ENCODE assay signal across 17 cellular contexts in the genomic region with DNA sequence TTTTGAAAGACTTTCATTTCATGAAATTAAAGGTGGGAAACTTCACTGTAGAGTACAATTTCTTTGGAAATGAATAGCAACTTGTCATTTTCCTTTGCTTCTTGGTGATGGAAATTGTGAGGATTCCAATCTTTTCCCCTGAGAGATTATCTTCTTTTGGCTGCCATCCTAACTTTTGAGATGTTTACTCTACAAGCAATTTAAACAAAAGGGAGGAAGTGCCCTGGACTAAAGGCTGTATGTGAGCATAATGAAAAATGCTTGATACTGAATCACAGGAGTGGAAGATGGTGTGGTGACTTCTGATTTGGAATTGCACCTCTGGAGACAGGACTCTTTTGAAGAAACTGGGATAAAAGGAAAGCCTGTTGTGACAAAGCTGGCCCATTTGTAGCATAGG. TPM values are rescaled to one million over a fixed set of nuclear protein-coding genes. Genes with fewer than 3 reads are reported as not detected.
DNase-seq lines count a peak whose midpoint lies in the region; ATAC-seq, FAIRE-seq and TF ChIP-seq lines count a peak whose summit lies in the region.
"Had no signal": no experiment of that assay in that cellular context is flagged by ENCODE, and none has a peak within 500 bp of the region (broad histone marks: within the 10 kb centered on the region; RNA-seq: fewer than 3 reads in every experiment).

No MANE protein-coding gene starts in this region.

- intact Hi-C loops in HepG2 (cut with micrococcal nuclease; ENCODE audit: unreplicated experiment) (no loop called here), right lobe of liver (cut with DNase I) (no loop called here)

- no peaks in the 10 kb centered on the region for H3K36me3 ChIP-seq in HepG2 (replicated peaks in 1 of 2; ENCODE audit: control insufficient read depth in 1 of 2, insufficient read depth in 2 of 2, low read length in 2 of 2)
- H3K36me3 ChIP-seq in right lobe of liver = no peaks in the 10 kb centered on the region
- H3K36me3 ChIP-seq in RWPE2 (ENCODE audit: low read depth) = no peaks in the 10 kb centered on the region
- H3K36me3 ChIP-seq: SJSA1, uterus had no signal

- H3K79me2 ChIP-seq in HepG2 (ENCODE audit: insufficient read depth, low read length) = no peaks in the 10 kb centered on the region

- H3K27ac ChIP-seq in HepG2 (ENCODE audit: extremely low read length, insufficient read depth, low read length) (no peak overlapping the region), right lobe of liver (no peak overlapping the region), RWPE2 (ENCODE audit: poor library complexity, severe bottlenecking) (peak overlapping the region; percentile 9)
- H3K27ac ChIP-seq: SJSA1, uterus had no signal

- no peak overlapping the region for H3K9ac ChIP-seq in HepG2 (ENCODE audit: insufficient read depth, low read depth, low read length)

- no TSS peak for BruUV-seq in HepG2 (replicated peaks; lab: Mats Ljungman, UMichigan)

- H3K9me3 ChIP-seq in HepG2 (ENCODE audit: low read length) (no peaks in the 10 kb centered on the region), right lobe of liver (no peaks in the 10 kb centered on the region), RWPE2 (ENCODE audit: severe bottlenecking) (no peaks in the 10 kb centered on the region)
- H3K9me3 ChIP-seq: SJSA1, uterus had no signal

- H4K20me1 ChIP-seq in HepG2 (ENCODE audit: insufficient read depth, low read length) = no peaks in the 10 kb centered on the region

- ATAC-seq in HepG2 (no peak), right lobe of liver (no peak), RWPE2 (ENCODE audit: low read depth) (peak; percentile 39; the same call in 1 of the 3 replicates), GM18873 (IDR thresholded peaks at IDR 0.05; ENCODE audit: low FRiP score, unreplicated experiment) (no peak)
- ATAC-seq: stimulated activated naive CD8-positive, alpha-beta T cell treated with anti-CD3 and anti-CD28 coated beads, Interleukin-15, amount 100 ng/mL, for 72 hours had no signal

- POLR2A ChIA-PET in HepG2 (lab: Yijun Ruan, JAX) = interaction anchor here (9.1 kb wide), 1 partner anchor 44 kb away, joined by 104 read pairs; the partner anchor contains the start of gene JAG1

- peak; percentile 46 for DNase-seq in HepG2 (ENCODE audit: low spot score)
- no peak for DNase-seq in right lobe of liver
- DNase-seq in RWPE2 (ENCODE audit: low spot score) = no peak
- peak; percentile 43 for DNase-seq in fibroblast of peridontal ligament (ENCODE audit: extremely low read depth)
- no peak for DNase-seq in NCI-H526 treated with DMSO at 0.1 percent for 48 hours (lab: John Stamatoyannopoulos, UW)
- no peak for DNase-seq in T-helper 2 cell
- DNase-seq in NK-92 treated with Interleukin-12 subunit alpha and Interleukin-12 subunit beta, amount 100 ng/mL, for 24 hours (lab: John Stamatoyannopoulos, UW) = no peak
- DNase-seq: activated CD4-positive, alpha-beta T cell treated with anti-CD3 and anti-CD28 coated beads, Interleukin-2, amount 50 U/mL, for 4 hours; activated naive CD8-positive, alpha-beta T cell treated with anti-CD3 and anti-CD28 coated beads for 36 hours; activated T-cell treated with anti-CD3 and anti-CD28 coated beads, Interleukin-2, amount 50 U/mL, for 48 hours; cerebellar nuclear complex; H7; posterior cingulate gyrus; stimulated activated naive CD8-positive, alpha-beta T cell treated with anti-CD3 and anti-CD28 coated beads, Interleukin-15, amount 100 ng/mL, for 72 hours; uterus had no signal

- CTCF ChIA-PET in HepG2 (lab: Yijun Ruan, JAX; ENCODE audit: low intra/inter-chr PET ratio, low total read pairs) = no interaction called here

- TF ChIP-seq POLR2A in HepG2 (IDR thresholded peaks at IDR 0.05; ENCODE audit: insufficient read depth in 1 of 2, low read depth in 2 of 2, low read length in 2 of 2) = no peak
- no peak for TF ChIP-seq POLR2A in right lobe of liver (IDR thresholded peaks at IDR 0.05)

- TF ChIP-seq RAD21 in HepG2 (CRISPR knock-in tag; IDR thresholded peaks at IDR 0.05) = no peak

- no peak for FAIRE-seq in HepG2 (lab: Jason Lieb, UNC)

- H3K4me3 ChIP-seq in HepG2 (replicated peaks in 1 of 3; ENCODE audit: insufficient read depth in 1 of 3, low read depth in 2 of 3, low read length in 3 of 3) = no peak overlapping the region
- no peak overlapping the region for H3K4me3 ChIP-seq in right lobe of liver
- H3K4me3 ChIP-seq in RWPE2 (ENCODE audit: severe bottlenecking) = no peak overlapping the region
- H3K4me3 ChIP-seq: SJSA1, uterus had no signal

- no peak overlapping the region for H2AFZ ChIP-seq in HepG2 (ENCODE audit: low read length)

- peaks cover 84% of the 10 kb centered on the region for H3K4me1 ChIP-seq in HepG2 (ENCODE audit: insufficient read depth, low read length)
- peaks cover 0 to 12% (median 0%) of the 10 kb centered on the region in 4 donors for H3K4me1 ChIP-seq in right lobe of liver
- peaks cover 29% of the 10 kb centered on the region for H3K4me1 ChIP-seq in RWPE2 (ENCODE audit: insufficient read depth, poor library complexity, severe bottlenecking)
- H3K4me1 ChIP-seq: uterus had no signal

- in situ Hi-C loops in HepG2 (cut with HindIII; ENCODE audit: extremely low pct_ligation_motif_present, low pct_unique_long_range_greater_than_20kb) = no loop called here

- H3K27me3 ChIP-seq in HepG2 (ENCODE audit: control insufficient read depth in 1 of 2, insufficient read depth in 2 of 2, low read length in 2 of 2) (no peaks in the 10 kb centered on the region), right lobe of liver (no peaks in the 10 kb centered on the region), RWPE2 (ENCODE audit: insufficient read depth, poor library complexity, severe bottlenecking) (no peaks in the 10 kb centered on the region)
- H3K27me3 ChIP-seq: SJSA1, uterus had no signal

- TF ChIP-seq CTCF in HepG2 (CRISPR knock-in tag; IDR thresholded peaks at IDR 0.05) = no peak
- no peak for TF ChIP-seq CTCF in right lobe of liver (IDR thresholded peaks at IDR 0.05)
- TF ChIP-seq CTCF in RWPE2 (IDR thresholded peaks at IDR 0.05; ENCODE audit: poor library complexity, severe bottlenecking) = no peak

- TF ChIP-seq EP300 in HepG2 (IDR thresholded peaks at IDR 0.05; ENCODE audit: low read depth in 2 of 2, low read length in 2 of 2) = peak in 1 of 2 experiments; percentile 48; a peak in 2 of 4 replicates
- TF ChIP-seq EP300 in HepG2 (CRISPR knock-in tag; IDR thresholded peaks at IDR 0.05; ENCODE audit: borderline replicate concordance) = no peak

- H3K4me2 ChIP-seq in HepG2 (ENCODE audit: low read depth, low read length) = no peak overlapping the region

TF ChIP-seq in HepG2, 621 proteins besides CTCF, POLR2A, EP300 and RAD21 (continues in another document):
- TF ChIP-seq ZNF589 (CRISPR knock-in tag; conservative IDR thresholded peaks at IDR 0.05) = no peak
- no peak for TF ChIP-seq HOXA5 (CRISPR knock-in tag; IDR thresholded peaks at IDR 0.05)
- TF ChIP-seq, protein P1, sequence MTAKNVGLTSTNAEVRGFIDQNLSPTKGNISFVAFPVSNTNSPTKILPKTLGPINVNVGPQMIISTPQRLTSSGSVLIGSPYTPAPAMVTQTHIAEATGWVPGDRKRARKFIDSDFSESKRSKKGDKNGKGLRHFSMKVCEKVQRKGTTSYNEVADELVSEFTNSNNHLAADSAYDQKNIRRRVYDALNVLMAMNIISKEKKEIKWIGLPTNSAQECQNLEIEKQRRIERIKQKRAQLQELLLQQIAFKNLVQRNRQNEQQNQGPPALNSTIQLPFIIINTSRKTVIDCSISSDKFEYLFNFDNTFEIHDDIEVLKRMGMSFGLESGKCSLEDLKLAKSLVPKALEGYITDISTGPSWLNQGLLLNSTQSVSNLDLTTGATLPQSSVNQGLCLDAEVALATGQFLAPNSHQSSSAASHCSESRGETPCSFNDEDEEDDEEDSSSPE (CRISPR knock-in tag; IDR thresholded peaks at IDR 0.05) = no peak
- no peak for TF ChIP-seq TOPORS (CRISPR knock-in tag; IDR thresholded peaks at IDR 0.05)
- TF ChIP-seq SMARCE1 (IDR thresholded peaks at IDR 0.05; ENCODE audit: borderline replicate concordance) = no peak

RNA-seq across cellular contexts. Expression of gene JAG1, which starts 43.1 kb away (rescaled TPM):
- 18.1 and 56.3 TPM in 2 replicates for total RNA-seq in HepG2 (2016; rRNA removed; fragmentation: Illumina TruSeq; extraction: Trizol)
- 30.6 and 34.3 TPM in 2 replicates for total RNA-seq in HepG2 (2016; cell fraction: cytosol; rRNA removed; fragmentation: Illumina TruSeq; extraction: Trizol; ENCODE audit: low read depth)
- total RNA-seq in HepG2 (2016; cell fraction: insoluble cytoplasmic fraction; rRNA removed; fragmentation: Illumina TruSeq; extraction: Trizol) = 15.5 and 55.3 TPM in 2 replicates
- total RNA-seq in HepG2 (2016; cell fraction: membrane; rRNA removed; fragmentation: Illumina TruSeq; extraction: Trizol) = 13.4 and 15.1 TPM in 2 replicates
- 102 and 121 TPM in 2 replicates for total RNA-seq in HepG2 (2016; cell fraction: nucleus; rRNA removed; fragmentation: Illumina TruSeq; extraction: Trizol)
- 43.0 and 47.1 TPM in 2 replicates for polyA plus RNA-seq in HepG2 (2011; rRNA removed)
- polyA plus RNA-seq in HepG2 (2011; cell fraction: cytosol; rRNA removed) = 33.0 and 33.7 TPM in 2 replicates
- 120 and 155 TPM in 2 replicates for polyA plus RNA-seq in HepG2 (2011; cell fraction: nucleus; rRNA removed)
- polyA plus RNA-seq in HepG2 (2012) = 35.8 and 54.0 TPM in 2 replicates
- 0.86 and 1.3 TPM in 2 replicates for polyA plus RNA-seq in HepG2 (2016; cell fraction: cytosol; fragmentation: Illumina TruSeq; extraction: Trizol; ENCODE audit: low read depth)
- 9.4 and 10.2 TPM in 2 replicates for polyA plus RNA-seq in HepG2 (2016; cell fraction: insoluble cytoplasmic fraction; fragmentation: Illumina TruSeq; extraction: Trizol; ENCODE audit: low read depth)
- 2.2 and 3.0 TPM in 2 replicates for polyA plus RNA-seq in HepG2 (2016; cell fraction: membrane; fragmentation: Illumina TruSeq; extraction: Trizol; ENCODE audit: low read depth)
- 112 and 122 TPM in 2 replicates for polyA plus RNA-seq in HepG2 (2016; cell fraction: nucleus; fragmentation: Illumina TruSeq; extraction: Trizol; ENCODE audit: insufficient read depth, low read depth)
- 8.0 and 192 TPM in 2 replicates for polyA minus RNA-seq in HepG2 (2011; rRNA and poly(A)+ RNA removed; ENCODE audit: low replicate concordance)
- 103 and 108 TPM in 2 replicates for polyA minus RNA-seq in HepG2 (2011; cell fraction: cytosol; rRNA and poly(A)+ RNA removed)
- polyA minus RNA-seq in HepG2 (2011; cell fraction: nucleus; rRNA and poly(A)+ RNA removed) = 248 and 302 TPM in 2 replicates
- 1 to 10 TPM; 3.1 to 8.5 (median 6.7) TPM for total RNA-seq in right lobe of liver

Comparison
In these comparisons a context has a peak if more than half of its experiments do, and no peak if none do; other contexts are left out.
1. DNase-seq: peak in HepG2 (single experiment) and fibroblast of peridontal ligament (single experiment); none in right lobe of liver (0 of 3), RWPE2 (single experiment), NCI-H526 treated with DMSO at 0.1 percent for 48 hours (single experiment), T-helper 2 cell (0 of 5) and NK-92 treated with Interleukin-12 subunit alpha and Interleukin-12 subunit beta, amount 100 ng/mL, for 24 hours (single experiment).